10 cellular contexts compared by ENCODE assay signal in genomic region chr5:158898185-158899177, GRCh38.
DNase-seq lines count a peak whose midpoint lies in the region; ATAC-seq and TF ChIP-seq lines count a peak whose summit lies in the region.
"Had no signal": no experiment of that assay in that cellular context is flagged by ENCODE, and none has a peak within 500 bp of the region (broad histone marks: within the 10 kb centered on the region; RNA-seq: fewer than 3 reads in every experiment).

No MANE protein-coding gene starts in this region.

- intact Hi-C loops in CD14-positive monocyte (cut with micrococcal nuclease) = no loop called here
- intact Hi-C loops in activated CD4-positive, alpha-beta T cell treated with anti-CD3 and anti-CD28 coated beads, Interleukin-2, amount 10 ng/mL, durations not matched to agents 24 days and 14 days (cut with micrococcal nuclease) = no loop called here
- intact Hi-C loops in transverse colon (cut with DNase I; ENCODE audit: low total_unique reads) = no loop called here

- H2AFZ ChIP-seq in osteoblast (ENCODE audit: low read length) = no peak overlapping the region

- no peak for TF ChIP-seq POLR2A in transverse colon (IDR thresholded peaks at IDR 0.05)

- no peak for TF ChIP-seq EP300 in transverse colon (IDR thresholded peaks at IDR 0.05; ENCODE audit: low read depth)

- H3K27me3 Mint-ChIP-seq in CD14-positive monocyte (ENCODE audit: low read depth in 3 of 3) = peaks cover 2 to 4% (median 4%) of the 10 kb centered on the region in 3 donors
- peaks cover 7% of the 10 kb centered on the region for H3K27me3 Mint-ChIP-seq in activated CD4-positive, alpha-beta T cell treated with anti-CD3 and anti-CD28 coated beads, Interleukin-2, amount 10 ng/mL, durations not matched to agents 24 days and 14 days

- TF ChIP-seq CTCF in osteoblast (IDR thresholded peaks at IDR 0.05; ENCODE audit: extremely low read depth, low read depth, low read length) (no peak), CD14-positive monocyte (IDR thresholded peaks at IDR 0.05) (no peak), transverse colon (IDR thresholded peaks at IDR 0.05) (no peak)

- H3K36me3 Mint-ChIP-seq in CD14-positive monocyte = no peaks in the 10 kb centered on the region
- no peaks in the 10 kb centered on the region for H3K36me3 Mint-ChIP-seq in activated CD4-positive, alpha-beta T cell treated with anti-CD3 and anti-CD28 coated beads, Interleukin-2, amount 10 ng/mL, durations not matched to agents 24 days and 14 days (ENCODE audit: low read depth)

- peaks cover 11% of the 10 kb centered on the region for H3K79me2 ChIP-seq in osteoblast (ENCODE audit: insufficient read depth, low read length)

- 74 to 85% methylated on average over 10 of the region's 10 CpGs for WGBS in transverse colon (ENCODE audit: low coverage in 1 of 2), 2 donors

- ATAC-seq in GM18907 (IDR thresholded peaks at IDR 0.05; ENCODE audit: unreplicated experiment) (peak; percentile 81), GM21786 (IDR thresholded peaks at IDR 0.05; ENCODE audit: unreplicated experiment) (peak; percentile 73), HG03378 (IDR thresholded peaks at IDR 0.05; ENCODE audit: unreplicated experiment) (peak; percentile 79)
- ATAC-seq: effector memory CD8-positive, alpha-beta T cell had no signal

- H3K36me3 ChIP-seq in osteoblast (ENCODE audit: insufficient read depth, low read length) (no peaks in the 10 kb centered on the region), transverse colon (no peaks in the 10 kb centered on the region)

- no peaks in the 10 kb centered on the region for H3K4me1 Mint-ChIP-seq in CD14-positive monocyte
- peaks cover 2% of the 10 kb centered on the region for H3K4me1 Mint-ChIP-seq in activated CD4-positive, alpha-beta T cell treated with anti-CD3 and anti-CD28 coated beads, Interleukin-2, amount 10 ng/mL, durations not matched to agents 24 days and 14 days

- in situ Hi-C loops in transverse colon (cut with MboI; ENCODE audit: low pct_ligation_motif_present in 1 of 4, low pct_unique_long_range_greater_than_20kb in 1 of 4, low sequenced_read_pairs in 3 of 4) = no loop called here

- H3K4me3 ChIP-seq in osteoblast (ENCODE audit: insufficient read depth, low read length) (no peak overlapping the region), transverse colon (no peak overlapping the region)

- H3K4me2 ChIP-seq in osteoblast (ENCODE audit: insufficient read depth, low read length) = no peak overlapping the region

- H3K27ac ChIP-seq in osteoblast (ENCODE audit: low read depth, low read length) (peak overlapping the region; percentile 45), transverse colon (no peak overlapping the region)

- H3K27ac Mint-ChIP-seq in CD14-positive monocyte = no peak overlapping the region
- H3K27ac Mint-ChIP-seq in activated CD4-positive, alpha-beta T cell treated with anti-CD3 and anti-CD28 coated beads, Interleukin-2, amount 10 ng/mL, durations not matched to agents 24 days and 14 days = no peak overlapping the region
- H3K27ac Mint-ChIP-seq: effector memory CD8-positive, alpha-beta T cell had no signal

- DNase-seq in osteoblast (ENCODE audit: insufficient read length, low spot score, missing footprints) (peak; percentile 60), CD14-positive monocyte (ENCODE audit: low spot score) (no peak), NCI-H446 (lab: John Stamatoyannopoulos, UW) (no peak), transverse colon (no peak)
- no peak for DNase-seq in activated CD4-positive, alpha-beta T cell treated with anti-CD3 and anti-CD28 coated beads, Interleukin-2, amount 10 ng/mL, durations not matched to agents 24 days and 14 days
- DNase-seq: activated effector memory CD4-positive, alpha-beta T cell treated with Interleukin-2 at 50 U/mL for 16 hours; effector memory CD8-positive, alpha-beta T cell had no signal

- H3K9me3 ChIP-seq in osteoblast (ENCODE audit: low read depth, low read length) (no peaks in the 10 kb centered on the region), transverse colon (no peaks in the 10 kb centered on the region)

- H3K4me3 Mint-ChIP-seq in CD14-positive monocyte = no peak overlapping the region
- H3K4me3 Mint-ChIP-seq in activated CD4-positive, alpha-beta T cell treated with anti-CD3 and anti-CD28 coated beads, Interleukin-2, amount 10 ng/mL, durations not matched to agents 24 days and 14 days = no peak overlapping the region
- H3K4me3 Mint-ChIP-seq: effector memory CD8-positive, alpha-beta T cell had no signal

- no peaks in the 10 kb centered on the region for H4K20me1 ChIP-seq in osteoblast (ENCODE audit: insufficient read depth, low read length)

- H3K4me1 ChIP-seq in osteoblast (ENCODE audit: insufficient read depth, low read length) (peaks cover 12% of the 10 kb centered on the region), transverse colon (peaks cover 0 to 4% (median 0%) of the 10 kb centered on the region in 4 donors)

- H3K27me3 ChIP-seq in osteoblast (ENCODE audit: insufficient read depth, low read length) = no peaks in the 10 kb centered on the region
- H3K27me3 ChIP-seq in transverse colon = no peaks in the 10 kb centered on the region

- no peaks in the 10 kb centered on the region for H3K9me3 Mint-ChIP-seq in CD14-positive monocyte
- no peaks in the 10 kb centered on the region for H3K9me3 Mint-ChIP-seq in activated CD4-positive, alpha-beta T cell treated with anti-CD3 and anti-CD28 coated beads, Interleukin-2, amount 10 ng/mL, durations not matched to agents 24 days and 14 days
